In genomic region chr13:46550822-46551221, GRCh38 we compare ENCODE assay signal across 10 cellular contexts.
"Had no signal": no experiment of that assay in that cellular context is flagged by ENCODE, and none has a peak within 500 bp of the region (broad histone marks: within the 10 kb centered on the region; RNA-seq: fewer than 3 reads in every experiment).

No MANE protein-coding gene starts in this region.

- ATAC-seq: naive thymus-derived CD4-positive, alpha-beta T cell; stimulated activated memory B cell treated with anti-CD40 and anti-IgM and Interleukin-4, amounts not matched to agents 10 μg/mL and 1 μg/mL and 100 μg/mL, for 72 hours had no signal

- H3K9ac ChIP-seq: parathyroid adenoma had no signal

- H3K36me3 ChIP-seq: heart left ventricle, prostate gland, spleen, tibial artery, upper lobe of left lung, uterus had no signal

- H3K4me3 ChIP-seq: prostate gland had no signal

- H2AFZ ChIP-seq: parathyroid adenoma had no signal

- H3K9me3 ChIP-seq: heart left ventricle, prostate gland, spleen, tibial artery, upper lobe of left lung, uterus had no signal

- H3K27me3 ChIP-seq: heart left ventricle, spleen, tibial artery, upper lobe of left lung, uterus had no signal

- H3K4me1 ChIP-seq: prostate gland had no signal

- H3K27ac ChIP-seq: coronary artery, heart left ventricle, parathyroid adenoma, prostate gland, spleen, tibial artery, upper lobe of left lung, uterus had no signal
